8 cellular contexts compared by ENCODE assay signal in genomic region chr2:165698621-165698946, GRCh38.
DNase-seq lines count a peak whose midpoint lies in the region; TF ChIP-seq lines count a peak whose summit lies in the region.

No MANE protein-coding gene starts in this region.

- 0 out of 2 replicates have a peak overlapping the region, but pooled peaks have one; percentile 36 for H3K4me2 ChIP-seq in MM.1S (ENCODE audit: low read depth, low read length)
- H3K4me2 ChIP-seq in fibroblast of lung (ENCODE audit: extremely low read depth, insufficient read depth, low read length) = no peak overlapping the region

- no peaks in the 10 kb centered on the region for H3K9me3 Mint-ChIP-seq in HFFc6
- no peaks in the 10 kb centered on the region for H3K9me3 Mint-ChIP-seq in neural crest cell
- no peaks in the 10 kb centered on the region for H3K9me3 Mint-ChIP-seq in activated T-helper 1 cell treated with anti-CD3 and anti-CD28 coated beads, Interleukin-12 subunit alpha, Interleukin-12 subunit beta, Interleukin-2, Interleukin-4 antibody, amounts not matched to agents 30 ng/mL and 10 ng/mL and 1 ng/mL, durations not matched to agents 14 hours and 24 hours and 36 hours

- H3K36me3 Mint-ChIP-seq in HFFc6 (ENCODE audit: low read depth) (no peaks in the 10 kb centered on the region), neural crest cell (ENCODE audit: low read depth) (peaks cover 4% of the 10 kb centered on the region)
- H3K36me3 Mint-ChIP-seq in activated T-helper 1 cell treated with anti-CD3 and anti-CD28 coated beads, Interleukin-12 subunit alpha, Interleukin-12 subunit beta, Interleukin-2, Interleukin-4 antibody, amounts not matched to agents 30 ng/mL and 10 ng/mL and 1 ng/mL, durations not matched to agents 14 hours and 24 hours and 36 hours (ENCODE audit: low read depth) = no peaks in the 10 kb centered on the region

- peaks cover 23% of the 10 kb centered on the region for H3K4me1 ChIP-seq in MM.1S (ENCODE audit: low read length)
- no peaks in the 10 kb centered on the region for H3K4me1 ChIP-seq in fibroblast of lung (ENCODE audit: control insufficient read depth, extremely low read depth, insufficient read depth, low read length)

- no peaks in the 10 kb centered on the region for H3K9me2 ChIP-seq in MM.1S (replicated peaks; ENCODE audit: insufficient read depth, low read length)

- H3K27me3 Mint-ChIP-seq in HFFc6 (ENCODE audit: insufficient read depth) (peaks cover 2% of the 10 kb centered on the region; the same call in 1 of the 2 replicates), neural crest cell (ENCODE audit: low read depth) (no peaks in the 10 kb centered on the region)
- peaks cover 5% of the 10 kb centered on the region for H3K27me3 Mint-ChIP-seq in activated T-helper 1 cell treated with anti-CD3 and anti-CD28 coated beads, Interleukin-12 subunit alpha, Interleukin-12 subunit beta, Interleukin-2, Interleukin-4 antibody, amounts not matched to agents 30 ng/mL and 10 ng/mL and 1 ng/mL, durations not matched to agents 14 hours and 24 hours and 36 hours (ENCODE audit: insufficient read depth)

- H3K4me3 ChIP-seq in GM12865 (ENCODE audit: low read depth, low read length) (no peak overlapping the region), MM.1S (ENCODE audit: low read length) (no peak overlapping the region), fibroblast of lung (replicated peaks in 1 of 4; ENCODE audit: control extremely low read depth in 1 of 4, insufficient read depth in 1 of 4, low read depth in 3 of 4, low read length in 4 of 4) (no peak overlapping the region)

- H3K27ac Mint-ChIP-seq in HFFc6 (no peak overlapping the region), neural crest cell (ENCODE audit: unreplicated experiment) (no peak overlapping the region)
- H3K27ac Mint-ChIP-seq in activated T-helper 1 cell treated with anti-CD3 and anti-CD28 coated beads, Interleukin-12 subunit alpha, Interleukin-12 subunit beta, Interleukin-2, Interleukin-4 antibody, amounts not matched to agents 30 ng/mL and 10 ng/mL and 1 ng/mL, durations not matched to agents 14 hours and 24 hours and 36 hours = no peak overlapping the region

- H3K9ac ChIP-seq in MM.1S (ENCODE audit: low read length) (no peak overlapping the region; the same call in 1 of the 2 replicates), fibroblast of lung (ENCODE audit: insufficient read depth, low read length) (no peak overlapping the region)

- no peaks in the 10 kb centered on the region for H3F3A ChIP-seq in MM.1S (ENCODE audit: insufficient read depth, low read length)

- H2AFZ ChIP-seq in MM.1S (ENCODE audit: low read length) (peak overlapping the region; percentile 83), fibroblast of lung (ENCODE audit: low read length) (peak overlapping the region; percentile 46)

- H4K20me1 ChIP-seq in MM.1S (ENCODE audit: insufficient read depth, low read length) (no peaks in the 10 kb centered on the region), fibroblast of lung (ENCODE audit: control insufficient read depth, extremely low read depth, insufficient read depth, low read length) (no peaks in the 10 kb centered on the region)

- H3K36me3 ChIP-seq in MM.1S (replicated peaks; ENCODE audit: insufficient read depth, low read length) (no peaks in the 10 kb centered on the region), fibroblast of lung (ENCODE audit: control insufficient read depth, insufficient read depth, low read length) (no peaks in the 10 kb centered on the region)

- H3K79me2 ChIP-seq in MM.1S (ENCODE audit: low read length) (no peaks in the 10 kb centered on the region), fibroblast of lung (ENCODE audit: control insufficient read depth, insufficient read depth, low read length) (no peaks in the 10 kb centered on the region)

- no peaks in the 10 kb centered on the region for H3K4me1 Mint-ChIP-seq in HFFc6 (ENCODE audit: low read depth)
- H3K4me1 Mint-ChIP-seq in neural crest cell = peaks cover 29% of the 10 kb centered on the region
- H3K4me1 Mint-ChIP-seq in activated T-helper 1 cell treated with anti-CD3 and anti-CD28 coated beads, Interleukin-12 subunit alpha, Interleukin-12 subunit beta, Interleukin-2, Interleukin-4 antibody, amounts not matched to agents 30 ng/mL and 10 ng/mL and 1 ng/mL, durations not matched to agents 14 hours and 24 hours and 36 hours (ENCODE audit: low read depth) = no peaks in the 10 kb centered on the region

- peak; percentile 46 for DNase-seq in GM12865 (ENCODE audit: low read depth)
- peak; percentile 6 for DNase-seq in HFFc6
- peak; percentile 65 for DNase-seq in MM.1S
- peak; percentile 15 for DNase-seq in SHP77 treated with DMSO at 0.1 percent for 48 hours (lab: John Stamatoyannopoulos, UW)
- peak; percentile 49 to 74 for DNase-seq in fibroblast of lung (ENCODE audit: low read depth in 2 of 2)
- DNase-seq in neural crest cell (ENCODE audit: low read depth, low spot score) = no peak
- DNase-seq in activated T-helper 1 cell treated with anti-CD3 and anti-CD28 coated beads, Interleukin-12 subunit alpha, Interleukin-12 subunit beta, Interleukin-2, Interleukin-4 antibody, amounts not matched to agents 30 ng/mL and 10 ng/mL and 1 ng/mL, durations not matched to agents 14 hours and 24 hours and 36 hours (ENCODE audit: low spot score) = no peak

- intact Hi-C loops in activated T-helper 1 cell treated with anti-CD3 and anti-CD28 coated beads, Interleukin-12 subunit alpha, Interleukin-12 subunit beta, Interleukin-2, Interleukin-4 antibody, amounts not matched to agents 30 ng/mL and 10 ng/mL and 1 ng/mL, durations not matched to agents 14 hours and 24 hours and 36 hours (cut with micrococcal nuclease) = no loop called here

- 0 out of 2 replicates have a peak, but pooled peaks have one; percentile 12 for TF ChIP-seq CTCF in 22Rv1 (IDR thresholded peaks at IDR 0.05)
- peak; percentile 32 for TF ChIP-seq CTCF in GM12865 (IDR thresholded peaks at IDR 0.05; ENCODE audit: insufficient read depth, low read depth, low read length, missing control alignments)
- TF ChIP-seq CTCF in HFFc6 (IDR thresholded peaks at IDR 0.05) = peak; percentile 43; the same call in 1 of the 2 replicates
- peak; percentile 57 for TF ChIP-seq CTCF in MM.1S (IDR thresholded peaks at IDR 0.05; ENCODE audit: low read length)
- TF ChIP-seq CTCF in fibroblast of lung (conservative IDR thresholded peaks at IDR 0.05 in 1 of 2, IDR thresholded peaks at IDR 0.05 in 1 of 2; ENCODE audit: low read depth in 1 of 2, low read length in 2 of 2) = peak; percentile 58 to 79
- peak; percentile 67 for TF ChIP-seq CTCF in neural crest cell (conservative IDR thresholded peaks at IDR 0.05)

- no peaks in the 10 kb centered on the region for H3K9me3 ChIP-seq in MM.1S (replicated peaks; ENCODE audit: insufficient read depth, low read length)
- no peaks in the 10 kb centered on the region for H3K9me3 ChIP-seq in fibroblast of lung (ENCODE audit: control insufficient read depth, insufficient read depth, low read depth, low read length)

- H3K4me3 Mint-ChIP-seq in HFFc6 (no peak overlapping the region), neural crest cell (peak overlapping the region; percentile 16)
- no peak overlapping the region for H3K4me3 Mint-ChIP-seq in activated T-helper 1 cell treated with anti-CD3 and anti-CD28 coated beads, Interleukin-12 subunit alpha, Interleukin-12 subunit beta, Interleukin-2, Interleukin-4 antibody, amounts not matched to agents 30 ng/mL and 10 ng/mL and 1 ng/mL, durations not matched to agents 14 hours and 24 hours and 36 hours

- H3K27me3 ChIP-seq in MM.1S (replicated peaks; ENCODE audit: insufficient read depth, low read length) (no peaks in the 10 kb centered on the region), fibroblast of lung (ENCODE audit: control insufficient read depth, insufficient read depth, low read length) (no peaks in the 10 kb centered on the region)

- H3K27ac ChIP-seq in 22Rv1 (no peak overlapping the region), MM.1S (ENCODE audit: low read length) (no peak overlapping the region), fibroblast of lung (ENCODE audit: insufficient read depth, low read length) (no peak overlapping the region)

Comparison
In these comparisons a context has a peak if more than half of its experiments do, and no peak if none do; other contexts are left out.
1. CTCF ChIP-seq: peak in every context shown above with its lines; median percentile 68 in fibroblast of lung; 67 in neural crest cell; 57 in MM.1S; 43 in HFFc6; 32 in GM12865; 12 in 22Rv1.
2. DNase-seq: peak in GM12865 (single experiment), HFFc6 (single experiment), MM.1S (single experiment), SHP77 treated with DMSO at 0.1 percent for 48 hours (single experiment) and fibroblast of lung (2 of 2); none in neural crest cell (single experiment) and activated T-helper 1 cell treated with anti-CD3 and anti-CD28 coated beads, Interleukin-12 subunit alpha, Interleukin-12 subunit beta, Interleukin-2, Interleukin-4 antibody, amounts not matched to agents 30 ng/mL and 10 ng/mL and 1 ng/mL, durations not matched to agents 14 hours and 24 hours and 36 hours (single experiment).